Comparison of ENCODE assay signal across 27 cellular contexts in the genomic region with DNA sequence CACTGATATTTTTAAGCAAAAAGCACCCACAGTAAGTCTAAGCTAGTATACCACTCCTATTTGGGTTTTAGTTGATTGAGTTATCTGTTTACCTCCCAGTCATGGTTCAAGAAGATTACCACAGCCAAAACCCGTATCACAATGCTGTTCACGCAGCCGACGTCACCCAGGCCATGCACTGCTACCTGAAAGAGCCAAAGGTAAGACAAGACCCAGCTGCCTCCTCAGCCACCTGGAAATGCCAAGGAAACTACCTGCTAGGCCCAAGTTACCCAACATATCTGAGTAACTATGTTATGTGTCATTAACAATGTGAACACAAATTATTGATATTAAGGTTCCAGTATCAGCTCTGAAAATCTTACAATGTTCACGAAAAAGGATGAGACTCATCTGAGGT.
"Had no signal": no experiment of that assay in that cellular context is flagged by ENCODE, and none has a peak within 500 bp of the region (broad histone marks: within the 10 kb centered on the region; RNA-seq: fewer than 3 reads in every experiment).

No MANE protein-coding gene starts in this region.

- H3K9me3 ChIP-seq: esophagus squamous epithelium, gastrocnemius medialis, lower lobe of right lung, mucosa of descending colon had no signal

- H3K27me3 Mint-ChIP-seq: naive B cell had no signal

- H3K4me3 ChIP-seq: coronary artery, dorsolateral prefrontal cortex, esophagus squamous epithelium, gastrocnemius medialis, hepatocyte, lower lobe of right lung, mucosa of descending colon had no signal

- H2AFZ ChIP-seq: hepatocyte had no signal

- H3K9me3 Mint-ChIP-seq: immature natural killer cell, mesothelial cell of epicardium, naive B cell had no signal

- H3K4me1 Mint-ChIP-seq: immature natural killer cell, naive B cell had no signal

- H3K27me3 ChIP-seq: dorsolateral prefrontal cortex, esophagus squamous epithelium, gastrocnemius medialis, hepatocyte had no signal

- H3K27ac ChIP-seq: coronary artery, epithelial cell of prostate, esophagus squamous epithelium, gastrocnemius medialis, lower lobe of right lung had no signal

- H3K4me2 ChIP-seq: hepatocyte had no signal

- H3K4me1 ChIP-seq: lower lobe of right lung had no signal

- H3K27ac Mint-ChIP-seq: immature natural killer cell, mesothelial cell of epicardium, naive B cell had no signal

- H3K4me3 Mint-ChIP-seq: immature natural killer cell, mesothelial cell of epicardium, naive B cell had no signal

- H3K36me3 Mint-ChIP-seq: immature natural killer cell had no signal

- ATAC-seq: esophagus mucosa, gastrocnemius medialis, left colon, lower lobe of right lung, mucosa of descending colon had no signal

- H3K79me2 ChIP-seq: hepatocyte had no signal

- H3K36me3 ChIP-seq: esophagus squamous epithelium, lower lobe of right lung had no signal

- DNase-seq: dermis blood vessel endothelial cell; dorsolateral prefrontal cortex; effector CD4-positive, alpha-beta T cell; effector memory CD4-positive, alpha-beta T cell; erythroblast; esophagus squamous epithelium; foreskin fibroblast; foreskin melanocyte; gastrocnemius medialis; glutamatergic neuron; head of caudate nucleus; hypothalamus; immature natural killer cell; islet precursor cell; kidney; kidney glomerular epithelial cell; left colon; left ventricle myocardium superior; lower lobe of right lung; mesenchymal stem cell; mucosa of descending colon; naive B cell had no signal
